Comparison of ENCODE assay signal across 29 cellular contexts in genomic region chr20:33203444-33203843, GRCh38. TPM values are rescaled to one million over a fixed set of nuclear protein-coding genes. Genes with fewer than 3 reads are reported as not detected.
DNase-seq lines count a peak whose midpoint lies in the region; ATAC-seq, FAIRE-seq and TF ChIP-seq lines count a peak whose summit lies in the region.
"Had no signal": no experiment of that assay in that cellular context is flagged by ENCODE, and none has a peak within 500 bp of the region (broad histone marks: within the 10 kb centered on the region; RNA-seq: fewer than 3 reads in every experiment).

No MANE protein-coding gene starts in this region.

- H4K8ac ChIP-seq in trophoblast cell (ENCODE audit: low read depth, low read length): no peak overlapping the region

- no peaks in the 10 kb centered on the region for H3K36me3 ChIP-seq in HepG2 (replicated peaks in 1 of 2; ENCODE audit: control insufficient read depth in 1 of 2, insufficient read depth in 2 of 2, low read length in 2 of 2)
- no peaks in the 10 kb centered on the region for H3K36me3 ChIP-seq in right lobe of liver
- H3K36me3 ChIP-seq in trophoblast cell (ENCODE audit: control insufficient read depth in 1 of 2, insufficient read depth in 2 of 2, low read length in 2 of 2): no peaks in the 10 kb centered on the region
- H3K36me3 ChIP-seq: BE2C, BLaER1 had no signal

- WGBS in HepG2 (ENCODE audit: low lambda C conversion rate): 12% methylated on average over 3 of the region's 3 CpGs
- 78% methylated on average over 3 of the region's 3 CpGs for WGBS in right lobe of liver (ENCODE audit: insufficient coverage, low coverage, low lambda C conversion rate, missing lambda C conversion rate)
- 100% methylated on average over 1 of the region's 3 CpGs for WGBS in trophoblast cell (ENCODE audit: extremely low coverage, insufficient coverage, insufficient read length)

- no peak overlapping the region for H2BK5ac ChIP-seq in trophoblast cell (ENCODE audit: low read depth, low read length, poor library complexity)

- H3K4me1 ChIP-seq in HepG2 (ENCODE audit: insufficient read depth, low read length) (no peaks in the 10 kb centered on the region), right lobe of liver (no peaks in the 10 kb centered on the region), trophoblast cell (ENCODE audit: control insufficient read depth in 1 of 2, insufficient read depth in 2 of 2, low read length in 2 of 2) (no peaks in the 10 kb centered on the region)
- H3K4me1 ChIP-seq: BE2C, BLaER1 had no signal

- no peak overlapping the region for H4K91ac ChIP-seq in trophoblast cell (ENCODE audit: low read depth, low read length)

- H3K4me3 Mint-ChIP-seq in activated CD4-positive, alpha-beta T cell treated with anti-CD3 and anti-CD28 coated beads, Interleukin-2, amount 10 ng/mL, durations not matched to agents 24 days and 14 days: no peak overlapping the region
- H3K4me3 Mint-ChIP-seq: CD14-positive monocyte; CD4-positive, alpha-beta memory T cell; CD4-positive, CD25-positive, alpha-beta regulatory T cell; CD8-positive, alpha-beta memory T cell had no signal

- H3K4me2 ChIP-seq in HepG2 (ENCODE audit: low read depth, low read length): no peak overlapping the region
- H3K4me2 ChIP-seq in trophoblast cell (ENCODE audit: low read length): no peak overlapping the region
- H3K4me2 ChIP-seq: BLaER1 had no signal

- H4K12ac ChIP-seq in trophoblast cell (ENCODE audit: low read depth, low read length): no peak overlapping the region

- H3K27me3 ChIP-seq in HepG2 (ENCODE audit: control insufficient read depth in 1 of 2, insufficient read depth in 2 of 2, low read length in 2 of 2) (peaks cover 2 to 33% of the 10 kb centered on the region in 2 experiments; a peak in 3 of 5 replicates), right lobe of liver (no peaks in the 10 kb centered on the region), trophoblast cell (ENCODE audit: insufficient read depth, low read length) (no peaks in the 10 kb centered on the region)
- H3K27me3 ChIP-seq: BLaER1 had no signal

- no peaks in the 10 kb centered on the region for H3K9me3 Mint-ChIP-seq in activated CD4-positive, alpha-beta T cell treated with anti-CD3 and anti-CD28 coated beads, Interleukin-2, amount 10 ng/mL, durations not matched to agents 24 days and 14 days
- H3K9me3 Mint-ChIP-seq: CD14-positive monocyte; CD4-positive, CD25-positive, alpha-beta regulatory T cell; CD8-positive, alpha-beta memory T cell had no signal

- no peak overlapping the region for H3K23ac ChIP-seq in trophoblast cell (ENCODE audit: low read length)

- POLR2A ChIA-PET in HepG2 (lab: Yijun Ruan, JAX): no interaction called here

- H3K4me3 ChIP-seq in HepG2 (replicated peaks in 1 of 3; ENCODE audit: insufficient read depth in 1 of 3, low read depth in 2 of 3, low read length in 3 of 3) (no peak overlapping the region), right lobe of liver (no peak overlapping the region), trophoblast cell (ENCODE audit: low read depth, low read length) (no peak overlapping the region)
- H3K4me3 ChIP-seq: BLaER1, GM12878 had no signal

- TF ChIP-seq RAD21 in HepG2 (CRISPR knock-in tag; IDR thresholded peaks at IDR 0.05): no peak

- in situ Hi-C loops in HepG2 (cut with HindIII; ENCODE audit: extremely low pct_ligation_motif_present, low pct_unique_long_range_greater_than_20kb): no loop called here

- no peaks in the 10 kb centered on the region for H3K4me1 Mint-ChIP-seq in activated CD4-positive, alpha-beta T cell treated with anti-CD3 and anti-CD28 coated beads, Interleukin-2, amount 10 ng/mL, durations not matched to agents 24 days and 14 days
- H3K4me1 Mint-ChIP-seq: CD14-positive monocyte; CD4-positive, alpha-beta memory T cell; CD4-positive, CD25-positive, alpha-beta regulatory T cell; CD8-positive, alpha-beta memory T cell had no signal

- no peak overlapping the region for H3K27ac Mint-ChIP-seq in activated CD4-positive, alpha-beta T cell treated with anti-CD3 and anti-CD28 coated beads, Interleukin-2, amount 10 ng/mL, durations not matched to agents 24 days and 14 days
- H3K27ac Mint-ChIP-seq: CD14-positive monocyte; CD4-positive, alpha-beta memory T cell; CD4-positive, CD25-positive, alpha-beta regulatory T cell; CD8-positive, alpha-beta memory T cell had no signal

- CTCF ChIA-PET in HepG2 (lab: Yijun Ruan, JAX; ENCODE audit: low intra/inter-chr PET ratio, low total read pairs): no interaction called here

- H3K9ac ChIP-seq in HepG2 (ENCODE audit: insufficient read depth, low read depth, low read length) (no peak overlapping the region), trophoblast cell (ENCODE audit: low read length) (no peak overlapping the region)
- H3K9ac ChIP-seq: BLaER1 had no signal

- peaks cover 4% of the 10 kb centered on the region; the same call in 1 of the 2 replicates for H4K20me1 ChIP-seq in HepG2 (ENCODE audit: insufficient read depth, low read length)
- H4K20me1 ChIP-seq: BLaER1 had no signal

- no peak overlapping the region for H2AK5ac ChIP-seq in trophoblast cell (ENCODE audit: low read length)

- TF ChIP-seq CTCF in HepG2 (CRISPR knock-in tag; IDR thresholded peaks at IDR 0.05) (no peak), right lobe of liver (IDR thresholded peaks at IDR 0.05) (no peak)

- no peak for TF ChIP-seq EP300 in HepG2 (IDR thresholded peaks at IDR 0.05; ENCODE audit: low read depth in 2 of 2, low read length in 2 of 2)
- no peak for TF ChIP-seq EP300 in HepG2 (CRISPR knock-in tag; IDR thresholded peaks at IDR 0.05; ENCODE audit: borderline replicate concordance)

- H2BK120ac ChIP-seq in trophoblast cell (ENCODE audit: insufficient read depth, low read length, poor library complexity): no peak overlapping the region

- H3K4ac ChIP-seq in trophoblast cell (ENCODE audit: low read depth, low read length): no peak overlapping the region

- no TSS peak for BruUV-seq in HepG2 (replicated peaks; lab: Mats Ljungman, UMichigan)

- FAIRE-seq in HepG2 (lab: Jason Lieb, UNC): no peak
- FAIRE-seq: GM12878, GM12892, GM18507 had no signal

- no peaks in the 10 kb centered on the region for H3K36me3 Mint-ChIP-seq in activated CD4-positive, alpha-beta T cell treated with anti-CD3 and anti-CD28 coated beads, Interleukin-2, amount 10 ng/mL, durations not matched to agents 24 days and 14 days (ENCODE audit: low read depth)
- H3K36me3 Mint-ChIP-seq: CD14-positive monocyte; CD4-positive, alpha-beta memory T cell; CD4-positive, CD25-positive, alpha-beta regulatory T cell; CD8-positive, alpha-beta memory T cell had no signal

- DNase-seq in HepG2 (ENCODE audit: low spot score) (no peak), right lobe of liver (no peak), trophoblast cell (peak; percentile 44 to 82)
- DNase-seq in activated CD4-positive, alpha-beta T cell treated with anti-CD3 and anti-CD28 coated beads, Interleukin-2, amount 10 ng/mL, durations not matched to agents 24 days and 14 days: no peak
- DNase-seq: ACHN; BE2C; C1 segment of cervical spinal cord; CD4-positive, alpha-beta memory T cell; CD4-positive, CD25-positive, alpha-beta regulatory T cell; CD8-positive, alpha-beta memory T cell; COR-L47; DMS 273 treated with DMSO at 0.1 percent for 48 hours; DMS153; DMS53; DMS79; DND-41; EL; GDM1 had no signal

- H3K79me2 ChIP-seq in HepG2 (ENCODE audit: insufficient read depth, low read length): no peaks in the 10 kb centered on the region
- no peaks in the 10 kb centered on the region for H3K79me2 ChIP-seq in trophoblast cell (ENCODE audit: control insufficient read depth, insufficient read depth, low read length, poor library complexity)

- H3K27me3 Mint-ChIP-seq in activated CD4-positive, alpha-beta T cell treated with anti-CD3 and anti-CD28 coated beads, Interleukin-2, amount 10 ng/mL, durations not matched to agents 24 days and 14 days: peaks cover 5% of the 10 kb centered on the region

- no peak overlapping the region for H2BK12ac ChIP-seq in trophoblast cell (ENCODE audit: low read length)

- H3K79me1 ChIP-seq in trophoblast cell (ENCODE audit: low read length): no peaks in the 10 kb centered on the region

- intact Hi-C loops in HepG2 (cut with micrococcal nuclease; ENCODE audit: unreplicated experiment) (no loop called here), right lobe of liver (cut with DNase I) (loop anchor here in 1 of 2 donors (10.0 kb wide), 1 partner anchor 109 kb away; no protein-coding TSS in a partner anchor)
- intact Hi-C loops in activated CD4-positive, alpha-beta T cell treated with anti-CD3 and anti-CD28 coated beads, Interleukin-2, amount 10 ng/mL, durations not matched to agents 24 days and 14 days (cut with micrococcal nuclease): no loop called here

- H3K9me3 ChIP-seq in HepG2 (ENCODE audit: low read length) (no peaks in the 10 kb centered on the region), right lobe of liver (no peaks in the 10 kb centered on the region), trophoblast cell (ENCODE audit: insufficient read depth, low read depth, low read length) (no peaks in the 10 kb centered on the region)
- H3K9me3 ChIP-seq: BE2C, BLaER1 had no signal

- H2AFZ ChIP-seq in HepG2 (ENCODE audit: low read length): no peak overlapping the region
- H2AFZ ChIP-seq in trophoblast cell (ENCODE audit: insufficient read depth, low read length, poor library complexity): no peak overlapping the region

- no peak overlapping the region for H3K14ac ChIP-seq in trophoblast cell (ENCODE audit: low read length)

- ATAC-seq in HepG2: no peak
- no peak for ATAC-seq in right lobe of liver
- ATAC-seq: GM12878 had no signal

- TF ChIP-seq POLR2A in HepG2 (IDR thresholded peaks at IDR 0.05; ENCODE audit: insufficient read depth in 1 of 2, low read depth in 2 of 2, low read length in 2 of 2): no peak
- TF ChIP-seq POLR2A in right lobe of liver (IDR thresholded peaks at IDR 0.05): no peak

- H3K27ac ChIP-seq in HepG2 (ENCODE audit: extremely low read length, insufficient read depth, low read length): no peak overlapping the region
- no peak overlapping the region for H3K27ac ChIP-seq in right lobe of liver
- no peak overlapping the region for H3K27ac ChIP-seq in trophoblast cell (ENCODE audit: low read depth, low read length)
- H3K27ac ChIP-seq: 22Rv1, BLaER1 had no signal

- H3K18ac ChIP-seq in trophoblast cell (ENCODE audit: low read length): no peak overlapping the region

RNA-seq across cellular contexts. Expression of gene BPIFA3, which starts 13.7 kb away (rescaled TPM):
- total RNA-seq in HepG2 (2016; rRNA removed; fragmentation: Illumina TruSeq; extraction: Trizol) (not detected in 2 replicates), right lobe of liver (not detected)
- not detected in 2 replicates for total RNA-seq in HepG2 (2016; cell fraction: cytosol; rRNA removed; fragmentation: Illumina TruSeq; extraction: Trizol; ENCODE audit: low read depth)
- not detected in 2 replicates for total RNA-seq in HepG2 (2016; cell fraction: insoluble cytoplasmic fraction; rRNA removed; fragmentation: Illumina TruSeq; extraction: Trizol)
- total RNA-seq in HepG2 (2016; cell fraction: membrane; rRNA removed; fragmentation: Illumina TruSeq; extraction: Trizol): not detected in 2 replicates
- not detected in 2 replicates for total RNA-seq in HepG2 (2016; cell fraction: nucleus; rRNA removed; fragmentation: Illumina TruSeq; extraction: Trizol)
- not detected in 2 replicates for polyA plus RNA-seq in HepG2 (2011; rRNA removed)
- not detected in 2 replicates for polyA plus RNA-seq in HepG2 (2011; cell fraction: cytosol; rRNA removed)
- polyA plus RNA-seq in HepG2 (2011; cell fraction: nucleus; rRNA removed): not detected in 2 replicates
- polyA plus RNA-seq in HepG2 (2012): not detected in 2 replicates
- not detected in 2 replicates for polyA plus RNA-seq in HepG2 (2016; cell fraction: cytosol; fragmentation: Illumina TruSeq; extraction: Trizol; ENCODE audit: low read depth)
- not detected in 2 replicates for polyA plus RNA-seq in HepG2 (2016; cell fraction: insoluble cytoplasmic fraction; fragmentation: Illumina TruSeq; extraction: Trizol; ENCODE audit: low read depth)
- not detected in 2 replicates for polyA plus RNA-seq in HepG2 (2016; cell fraction: membrane; fragmentation: Illumina TruSeq; extraction: Trizol; ENCODE audit: low read depth)
- polyA plus RNA-seq in HepG2 (2016; cell fraction: nucleus; fragmentation: Illumina TruSeq; extraction: Trizol; ENCODE audit: insufficient read depth, low read depth): not detected in 2 replicates
- polyA minus RNA-seq in HepG2 (2011; rRNA and poly(A)+ RNA removed; ENCODE audit: low replicate concordance): not detected in 2 replicates
- polyA minus RNA-seq in HepG2 (2011; cell fraction: cytosol; rRNA and poly(A)+ RNA removed): not detected in 2 replicates
- not detected in 2 replicates for polyA minus RNA-seq in HepG2 (2011; cell fraction: nucleus; rRNA and poly(A)+ RNA removed)
- polyA plus RNA-seq in trophoblast cell (2013): not detected in 2 replicates
- total RNA-seq in activated CD4-positive, alpha-beta T cell treated with anti-CD3 and anti-CD28 coated beads, Interleukin-2, amount 10 ng/mL, durations not matched to agents 24 days and 14 days: not detected in 2 replicates
- total RNA-seq: A172; A673; CD4-positive, alpha-beta memory T cell; CD4-positive, CD25-positive, alpha-beta regulatory T cell; CD8-positive, alpha-beta memory T cell; Daoy; G401; GM12878 had no signal
- polyA plus RNA-seq: AG04450; CD14-positive monocyte; CD4-positive, alpha-beta memory T cell; CD4-positive, CD25-positive, alpha-beta regulatory T cell; CD8-positive, alpha-beta memory T cell; GM12878 had no signal

RNA-seq across cellular contexts. Expression of gene BPIFA1, which starts 32.4 kb away (rescaled TPM):
- total RNA-seq in HepG2 (2016; rRNA removed; fragmentation: Illumina TruSeq; extraction: Trizol) (not detected in 2 replicates), right lobe of liver (not detected)
- total RNA-seq in HepG2 (2016; cell fraction: cytosol; rRNA removed; fragmentation: Illumina TruSeq; extraction: Trizol; ENCODE audit: low read depth): not detected in 2 replicates
- not detected in 2 replicates for total RNA-seq in HepG2 (2016; cell fraction: insoluble cytoplasmic fraction; rRNA removed; fragmentation: Illumina TruSeq; extraction: Trizol)
- total RNA-seq in HepG2 (2016; cell fraction: membrane; rRNA removed; fragmentation: Illumina TruSeq; extraction: Trizol): not detected in 2 replicates
- not detected in 2 replicates for total RNA-seq in HepG2 (2016; cell fraction: nucleus; rRNA removed; fragmentation: Illumina TruSeq; extraction: Trizol)
- not detected in 2 replicates for polyA plus RNA-seq in HepG2 (2011; rRNA removed)
- not detected in 2 replicates for polyA plus RNA-seq in HepG2 (2011; cell fraction: cytosol; rRNA removed)
- not detected in 2 replicates for polyA plus RNA-seq in HepG2 (2011; cell fraction: nucleus; rRNA removed)
- polyA plus RNA-seq in HepG2 (2012): not detected in 2 replicates
- polyA plus RNA-seq in HepG2 (2016; cell fraction: cytosol; fragmentation: Illumina TruSeq; extraction: Trizol; ENCODE audit: low read depth): not detected in 2 replicates
- not detected in 2 replicates for polyA plus RNA-seq in HepG2 (2016; cell fraction: insoluble cytoplasmic fraction; fragmentation: Illumina TruSeq; extraction: Trizol; ENCODE audit: low read depth)
- polyA plus RNA-seq in HepG2 (2016; cell fraction: membrane; fragmentation: Illumina TruSeq; extraction: Trizol; ENCODE audit: low read depth): not detected in 2 replicates
- polyA plus RNA-seq in HepG2 (2016; cell fraction: nucleus; fragmentation: Illumina TruSeq; extraction: Trizol; ENCODE audit: insufficient read depth, low read depth): not detected in 2 replicates
- not detected in 2 replicates for polyA minus RNA-seq in HepG2 (2011; rRNA and poly(A)+ RNA removed; ENCODE audit: low replicate concordance)
- polyA minus RNA-seq in HepG2 (2011; cell fraction: cytosol; rRNA and poly(A)+ RNA removed): not detected in 2 replicates
- not detected in 2 replicates for polyA minus RNA-seq in HepG2 (2011; cell fraction: nucleus; rRNA and poly(A)+ RNA removed)
- not detected in 2 replicates for polyA plus RNA-seq in trophoblast cell (2013)
- not detected in 2 replicates for total RNA-seq in activated CD4-positive, alpha-beta T cell treated with anti-CD3 and anti-CD28 coated beads, Interleukin-2, amount 10 ng/mL, durations not matched to agents 24 days and 14 days
- total RNA-seq: A172; A673; CD4-positive, alpha-beta memory T cell; CD4-positive, CD25-positive, alpha-beta regulatory T cell; CD8-positive, alpha-beta memory T cell; Daoy; G401; GM12878 had no signal
- polyA plus RNA-seq: AG04450; CD14-positive monocyte; CD4-positive, alpha-beta memory T cell; CD4-positive, CD25-positive, alpha-beta regulatory T cell; CD8-positive, alpha-beta memory T cell; GM12878 had no signal

RNA-seq across cellular contexts. Expression of gene BPIFA2, which starts 35.5 kb away (rescaled TPM):
- not detected in 2 replicates for total RNA-seq in HepG2 (2016; rRNA removed; fragmentation: Illumina TruSeq; extraction: Trizol)
- total RNA-seq in HepG2 (2016; cell fraction: cytosol; rRNA removed; fragmentation: Illumina TruSeq; extraction: Trizol; ENCODE audit: low read depth): not detected in 2 replicates
- not detected in 2 replicates for total RNA-seq in HepG2 (2016; cell fraction: insoluble cytoplasmic fraction; rRNA removed; fragmentation: Illumina TruSeq; extraction: Trizol)
- not detected in 2 replicates for total RNA-seq in HepG2 (2016; cell fraction: membrane; rRNA removed; fragmentation: Illumina TruSeq; extraction: Trizol)
- not detected in 2 replicates for total RNA-seq in HepG2 (2016; cell fraction: nucleus; rRNA removed; fragmentation: Illumina TruSeq; extraction: Trizol)
- polyA plus RNA-seq in HepG2 (2011; rRNA removed): not detected in 2 replicates
- polyA plus RNA-seq in HepG2 (2011; cell fraction: cytosol; rRNA removed): not detected in 2 replicates
- not detected in 2 replicates for polyA plus RNA-seq in HepG2 (2011; cell fraction: nucleus; rRNA removed)
- polyA plus RNA-seq in HepG2 (2012): not detected in 2 replicates
- not detected in 2 replicates for polyA plus RNA-seq in HepG2 (2016; cell fraction: cytosol; fragmentation: Illumina TruSeq; extraction: Trizol; ENCODE audit: low read depth)
- not detected in 2 replicates for polyA plus RNA-seq in HepG2 (2016; cell fraction: insoluble cytoplasmic fraction; fragmentation: Illumina TruSeq; extraction: Trizol; ENCODE audit: low read depth)
- not detected in 2 replicates for polyA plus RNA-seq in HepG2 (2016; cell fraction: membrane; fragmentation: Illumina TruSeq; extraction: Trizol; ENCODE audit: low read depth)
- polyA plus RNA-seq in HepG2 (2016; cell fraction: nucleus; fragmentation: Illumina TruSeq; extraction: Trizol; ENCODE audit: insufficient read depth, low read depth): not detected in 2 replicates
- polyA minus RNA-seq in HepG2 (2011; rRNA and poly(A)+ RNA removed; ENCODE audit: low replicate concordance): not detected in 2 replicates
- polyA minus RNA-seq in HepG2 (2011; cell fraction: cytosol; rRNA and poly(A)+ RNA removed): not detected in 2 replicates
- polyA minus RNA-seq in HepG2 (2011; cell fraction: nucleus; rRNA and poly(A)+ RNA removed): not detected in 2 replicates
- total RNA-seq in right lobe of liver: not detected
- not detected in 2 replicates for polyA plus RNA-seq in trophoblast cell (2013)
- total RNA-seq in activated CD4-positive, alpha-beta T cell treated with anti-CD3 and anti-CD28 coated beads, Interleukin-2, amount 10 ng/mL, durations not matched to agents 24 days and 14 days: not detected in 2 replicates
- total RNA-seq: A172; A673; CD4-positive, alpha-beta memory T cell; CD4-positive, CD25-positive, alpha-beta regulatory T cell; CD8-positive, alpha-beta memory T cell; Daoy; G401; GM12878 had no signal
- polyA plus RNA-seq: AG04450; CD14-positive monocyte; CD4-positive, alpha-beta memory T cell; CD4-positive, CD25-positive, alpha-beta regulatory T cell; CD8-positive, alpha-beta memory T cell; GM12878 had no signal

Comparison
In these comparisons a context has a peak if more than half of its experiments do, and no peak if none do; other contexts are left out.
1. DNase-seq: peak in trophoblast cell (2 of 2); none in HepG2 (single experiment), right lobe of liver (0 of 3) and activated CD4-positive, alpha-beta T cell treated with anti-CD3 and anti-CD28 coated beads, Interleukin-2, amount 10 ng/mL, durations not matched to agents 24 days and 14 days (single experiment).